Comparison of ENCODE assay signal across 1 cellular context in genomic region chr11:125887373-125888324, GRCh38.
A peak's percentile ranks its signal among the peaks of the same experiment; 100 is the strongest.
TF ChIP-seq lines count a peak whose summit lies in the region.

TSS of gene HYLS1 (plus strand) at chr11:125887668. CDS start at chr11:125899369, 11,701 bp downstream.

TF ChIP-seq in HepG2, 621 proteins besides CTCF, POLR2A, EP300 and RAD21 (continued from another document and continues in another):
- no peak for TF ChIP-seq RERE (CRISPR knock-in tag; IDR thresholded peaks at IDR 0.05; ENCODE audit: low read depth)
- no peak for TF ChIP-seq ATAD3A (CRISPR knock-in tag; IDR thresholded peaks at IDR 0.05)
- TF ChIP-seq HNRNPL (IDR thresholded peaks at IDR 0.05; ENCODE audit: low read depth, low read length): no peak
- TF ChIP-seq BHLHE40 (IDR thresholded peaks at IDR 0.05; ENCODE audit: low read length): no peak
- no peak for TF ChIP-seq ZNF737 (CRISPR knock-in tag; IDR thresholded peaks at IDR 0.05; ENCODE audit: borderline replicate concordance)
- TF ChIP-seq NFE2L1 (CRISPR knock-in tag; IDR thresholded peaks at IDR 0.05; ENCODE audit: borderline replicate concordance): peak; percentile 67; the same call in 1 of the 2 replicates
- TF ChIP-seq RBM22 (optimal IDR thresholded peaks at IDR 0.05; ENCODE audit: low read length): no peak
- TF ChIP-seq ARNT2 (CRISPR knock-in tag; IDR thresholded peaks at IDR 0.05; ENCODE audit: low read depth): peak; percentile 80
- TF ChIP-seq ZNF800 (CRISPR knock-in tag; IDR thresholded peaks at IDR 0.05): 0 out of 2 replicates have a peak, but pooled peaks have one; percentile 42
- TF ChIP-seq ZBTB7A (CRISPR knock-in tag; IDR thresholded peaks at IDR 0.05): peak; percentile 38; the same call in 1 of the 2 replicates
- no peak for TF ChIP-seq BRF2 (CRISPR knock-in tag; IDR thresholded peaks at IDR 0.05)
- no peak for TF ChIP-seq SNAI1 (CRISPR knock-in tag; IDR thresholded peaks at IDR 0.05; ENCODE audit: borderline replicate concordance)
- TF ChIP-seq IKZF4 (CRISPR knock-in tag; IDR thresholded peaks at IDR 0.05; ENCODE audit: borderline replicate concordance, low read depth, not compliant biosample characterization): no peak
- no peak for TF ChIP-seq MXI1 (IDR thresholded peaks at IDR 0.05; ENCODE audit: borderline replicate concordance, low read depth, low read length)
- no peak; the same call in 1 of the 2 replicates for TF ChIP-seq HBP1 (CRISPR knock-in tag; IDR thresholded peaks at IDR 0.05; ENCODE audit: low read depth)
- TF ChIP-seq MYPOP (CRISPR knock-in tag; IDR thresholded peaks at IDR 0.05): 0 out of 2 replicates have a peak, but pooled peaks have one; percentile 35
- no peak for TF ChIP-seq ZNF512 (CRISPR knock-in tag; IDR thresholded peaks at IDR 0.05)
- 0 out of 2 replicates have a peak, but pooled peaks have one; percentile 67 for TF ChIP-seq ZNF430 (CRISPR knock-in tag; IDR thresholded peaks at IDR 0.05)
- no peak for TF ChIP-seq ZNF512B (CRISPR knock-in tag; IDR thresholded peaks at IDR 0.05; ENCODE audit: borderline replicate concordance)
- no peak for TF ChIP-seq FOXO4 (CRISPR knock-in tag; conservative IDR thresholded peaks at IDR 0.05)
- no peak for TF ChIP-seq HHEX (CRISPR knock-in tag; IDR thresholded peaks at IDR 0.05)
- no peak for TF ChIP-seq BCLAF1 (IDR thresholded peaks at IDR 0.05)
- TF ChIP-seq ZNF724P (CRISPR knock-in tag; IDR thresholded peaks at IDR 0.05; ENCODE audit: borderline replicate concordance): no peak
- TF ChIP-seq ZKSCAN1 (IDR thresholded peaks at IDR 0.05; ENCODE audit: low read length): no peak
- TF ChIP-seq SATB2 (CRISPR knock-in tag; IDR thresholded peaks at IDR 0.05): no peak
- TF ChIP-seq CREB3 (CRISPR knock-in tag; IDR thresholded peaks at IDR 0.05): no peak
- no peak for TF ChIP-seq ZBTB8A (CRISPR knock-in tag; IDR thresholded peaks at IDR 0.05; ENCODE audit: borderline replicate concordance, low read depth)
